ENCODE assay signal across 1 cellular context in the genomic region with DNA sequence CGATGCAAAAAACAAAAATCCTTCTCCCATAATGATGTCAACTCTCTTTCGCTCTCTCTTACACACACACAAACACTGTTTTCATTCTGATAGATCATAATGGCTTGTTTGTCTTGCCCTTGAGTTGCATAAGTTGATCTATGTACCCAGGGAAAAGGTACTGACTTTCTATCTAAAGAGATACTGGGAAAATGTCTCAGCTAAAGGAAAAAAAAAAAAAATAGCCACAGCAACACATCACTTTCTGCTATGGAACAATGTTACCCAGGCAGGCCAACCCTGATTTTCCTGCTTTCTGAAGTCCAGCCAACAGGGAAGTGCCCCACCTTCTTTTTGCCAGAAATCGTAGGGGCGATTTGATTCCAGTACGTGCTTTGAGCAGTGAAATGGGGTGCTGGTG.
TF ChIP-seq lines count a peak whose summit lies in the region.

No MANE protein-coding gene starts in this region.

TF ChIP-seq in liver, 16 proteins besides CTCF, POLR2A, EP300 and RAD21 (continued from another document):
- TF ChIP-seq, protein P1, sequence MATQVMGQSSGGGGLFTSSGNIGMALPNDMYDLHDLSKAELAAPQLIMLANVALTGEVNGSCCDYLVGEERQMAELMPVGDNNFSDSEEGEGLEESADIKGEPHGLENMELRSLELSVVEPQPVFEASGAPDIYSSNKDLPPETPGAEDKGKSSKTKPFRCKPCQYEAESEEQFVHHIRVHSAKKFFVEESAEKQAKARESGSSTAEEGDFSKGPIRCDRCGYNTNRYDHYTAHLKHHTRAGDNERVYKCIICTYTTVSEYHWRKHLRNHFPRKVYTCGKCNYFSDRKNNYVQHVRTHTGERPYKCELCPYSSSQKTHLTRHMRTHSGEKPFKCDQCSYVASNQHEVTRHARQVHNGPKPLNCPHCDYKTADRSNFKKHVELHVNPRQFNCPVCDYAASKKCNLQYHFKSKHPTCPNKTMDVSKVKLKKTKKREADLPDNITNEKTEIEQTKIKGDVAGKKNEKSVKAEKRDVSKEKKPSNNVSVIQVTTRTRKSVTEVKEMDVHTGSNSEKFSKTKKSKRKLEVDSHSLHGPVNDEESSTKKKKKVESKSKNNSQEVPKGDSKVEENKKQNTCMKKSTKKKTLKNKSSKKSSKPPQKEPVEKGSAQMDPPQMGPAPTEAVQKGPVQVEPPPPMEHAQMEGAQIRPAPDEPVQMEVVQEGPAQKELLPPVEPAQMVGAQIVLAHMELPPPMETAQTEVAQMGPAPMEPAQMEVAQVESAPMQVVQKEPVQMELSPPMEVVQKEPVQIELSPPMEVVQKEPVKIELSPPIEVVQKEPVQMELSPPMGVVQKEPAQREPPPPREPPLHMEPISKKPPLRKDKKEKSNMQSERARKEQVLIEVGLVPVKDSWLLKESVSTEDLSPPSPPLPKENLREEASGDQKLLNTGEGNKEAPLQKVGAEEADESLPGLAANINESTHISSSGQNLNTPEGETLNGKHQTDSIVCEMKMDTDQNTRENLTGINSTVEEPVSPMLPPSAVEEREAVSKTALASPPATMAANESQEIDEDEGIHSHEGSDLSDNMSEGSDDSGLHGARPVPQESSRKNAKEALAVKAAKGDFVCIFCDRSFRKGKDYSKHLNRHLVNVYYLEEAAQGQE (IDR thresholded peaks at IDR 0.05): peak; percentile 81
- TF ChIP-seq, protein P2, sequence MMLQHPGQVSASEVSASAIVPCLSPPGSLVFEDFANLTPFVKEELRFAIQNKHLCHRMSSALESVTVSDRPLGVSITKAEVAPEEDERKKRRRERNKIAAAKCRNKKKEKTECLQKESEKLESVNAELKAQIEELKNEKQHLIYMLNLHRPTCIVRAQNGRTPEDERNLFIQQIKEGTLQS (IDR thresholded peaks at IDR 0.05): peak; percentile 78
- peak in 1 of 2 donors; percentile 47 for TF ChIP-seq EGR1 (IDR thresholded peaks at IDR 0.05; ENCODE audit: low read depth in 2 of 2)
- peak; percentile 45 for TF ChIP-seq FOXA2 (IDR thresholded peaks at IDR 0.05)
- peak; percentile 56 to 86 for TF ChIP-seq RXRA (IDR thresholded peaks at IDR 0.05)
- peak; percentile 80 for TF ChIP-seq YY1 (IDR thresholded peaks at IDR 0.05)
- TF ChIP-seq JUND (IDR thresholded peaks at IDR 0.05): peak; percentile 73 to 97
- TF ChIP-seq SP1 (IDR thresholded peaks at IDR 0.05): peak; percentile 91
